14 cellular contexts compared by ENCODE assay signal in the genomic region with DNA sequence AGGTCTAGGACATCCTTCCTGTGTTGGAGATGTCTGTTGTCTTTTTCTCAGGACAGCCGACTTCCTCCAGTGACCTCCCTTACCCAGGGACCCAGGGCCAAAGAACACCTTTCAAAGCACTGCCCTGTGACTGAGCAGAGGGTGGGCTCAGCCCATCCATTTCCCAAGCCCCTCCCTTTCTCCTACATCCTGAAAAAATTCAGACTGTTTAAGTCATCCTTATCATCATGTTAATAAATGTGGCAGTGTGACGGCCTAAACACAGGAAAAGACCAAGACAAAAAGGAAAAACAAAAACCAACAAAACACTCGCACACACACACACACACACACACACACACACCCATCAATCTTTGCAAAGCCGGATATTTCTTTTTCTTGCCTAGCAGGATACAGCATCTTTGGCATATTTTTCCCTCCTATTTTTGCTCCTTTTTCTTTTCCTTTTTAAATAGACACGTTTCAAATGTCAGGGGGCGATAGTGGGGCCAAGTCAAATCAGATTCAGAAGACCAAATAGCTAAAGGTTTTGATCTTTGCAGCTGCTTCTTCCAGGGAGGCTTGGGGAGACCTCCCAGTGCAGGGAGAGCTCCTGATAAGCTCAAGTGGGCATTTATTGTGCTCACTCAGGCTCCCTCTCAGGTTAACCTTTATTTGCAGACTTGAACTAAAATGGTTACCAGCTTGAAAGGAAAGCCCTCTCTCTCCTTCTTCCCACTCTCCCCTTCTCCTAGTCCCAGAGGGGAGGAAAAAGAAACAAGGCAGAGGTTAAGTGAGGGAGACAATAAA. TPM values are rescaled to one million over a fixed set of nuclear protein-coding genes. Genes with fewer than 3 reads are reported as not detected.
DNase-seq lines count a peak whose midpoint lies in the region; ATAC-seq, FAIRE-seq and TF ChIP-seq lines count a peak whose summit lies in the region.
"Had no signal": no experiment of that assay in that cellular context is flagged by ENCODE, and none has a peak within 500 bp of the region (broad histone marks: within the 10 kb centered on the region; RNA-seq: fewer than 3 reads in every experiment).

No MANE protein-coding gene starts in this region.

- H3K9ac ChIP-seq in HepG2 (ENCODE audit: insufficient read depth, low read depth, low read length) (no peak overlapping the region), H1 (replicated peaks in 1 of 4; ENCODE audit: extremely low read depth in 1 of 4, low read depth in 3 of 4, low read length in 3 of 4) (no peak overlapping the region)

- TF ChIP-seq EP300 in HepG2 (IDR thresholded peaks at IDR 0.05; ENCODE audit: low read depth in 2 of 2, low read length in 2 of 2) (no peak), HepG2 (CRISPR knock-in tag; IDR thresholded peaks at IDR 0.05; ENCODE audit: borderline replicate concordance) (no peak), H1 (IDR thresholded peaks at IDR 0.05; ENCODE audit: borderline replicate concordance in 1 of 2, low read depth in 2 of 2, low read length in 2 of 2) (no peak)

- H3K4ac ChIP-seq in H1 (replicated peaks; ENCODE audit: insufficient read length, low read depth, low read length), result no peak overlapping the region

- DNase-seq in right lobe of liver, result no peak
- DNase-seq in HepG2 (ENCODE audit: low spot score), result no peak
- DNase-seq in H1 (ENCODE audit: low read depth in 1 of 2, low spot score in 2 of 2), result no peak
- no peak for DNase-seq in neural crest cell (ENCODE audit: low read depth, low spot score)
- DNase-seq in NCI-H345 (lab: John Stamatoyannopoulos, UW), result no peak
- DNase-seq in cerebellar nuclear complex (lab: John Stamatoyannopoulos, UW), result no peak
- DNase-seq: ACHN; CD4-positive, alpha-beta T cell; MG63; NCI-H1436 treated with DMSO at 0.1 percent for 48 hours; NCI-H510A; NCI-H82; SHP77 treated with DMSO at 0.1 percent for 48 hours had no signal

- H3K79me2 ChIP-seq in HepG2 (ENCODE audit: insufficient read depth, low read length) (no peaks in the 10 kb centered on the region), H1 (ENCODE audit: control insufficient read depth in 1 of 2, insufficient read depth in 2 of 2, low read length in 2 of 2) (no peaks in the 10 kb centered on the region)

- no peak overlapping the region for H3K4me3 Mint-ChIP-seq in neural crest cell
- H3K4me3 Mint-ChIP-seq: CD4-positive, alpha-beta T cell had no signal

- TF ChIP-seq RAD21 in HepG2 (CRISPR knock-in tag; IDR thresholded peaks at IDR 0.05) (no peak), H1 (IDR thresholded peaks at IDR 0.05 in 1 of 2, conservative IDR thresholded peaks at IDR 0.05 in 1 of 2; ENCODE audit: low read depth in 2 of 2, low read length in 2 of 2) (no peak)

- no peaks in the 10 kb centered on the region for H3K23me2 ChIP-seq in H1 (ENCODE audit: low read depth, low read length)

- H4K20me1 ChIP-seq in HepG2 (ENCODE audit: insufficient read depth, low read length) (no peaks in the 10 kb centered on the region), H1 (replicated peaks in 1 of 2; ENCODE audit: control insufficient read depth in 1 of 2, insufficient read depth in 2 of 2, low read length in 2 of 2) (no peaks in the 10 kb centered on the region)

- TF ChIP-seq POLR2A in right lobe of liver (IDR thresholded peaks at IDR 0.05) (no peak), HepG2 (IDR thresholded peaks at IDR 0.05; ENCODE audit: insufficient read depth in 1 of 2, low read depth in 2 of 2, low read length in 2 of 2) (no peak), H1 (IDR thresholded peaks at IDR 0.05; ENCODE audit: control extremely low read depth in 1 of 2, low read depth in 2 of 2, low read length in 2 of 2) (no peak)

- CTCF ChIA-PET in HepG2 (lab: Yijun Ruan, JAX; ENCODE audit: low intra/inter-chr PET ratio, low total read pairs) (no interaction called here), H1 (lab: Charles Lee; ENCODE audit: partially characterized antibody) (interaction anchor here (0.7 to 3.4 kb wide), 14 partner anchors 9 to 110 kb away, joined by 3 to 14 read pairs (median 3); no protein-coding TSS in a partner anchor)

- no peak overlapping the region for H3K27ac ChIP-seq in right lobe of liver
- H3K27ac ChIP-seq in HepG2 (ENCODE audit: extremely low read length, insufficient read depth, low read length), result no peak overlapping the region
- H3K27ac ChIP-seq in H1 (ENCODE audit: low read depth, low read length), result no peak overlapping the region; the same call in 1 of the 2 replicates

- no TSS peak for BruUV-seq in HepG2 (replicated peaks; lab: Mats Ljungman, UMichigan)

- no peak overlapping the region for H2BK12ac ChIP-seq in H1 (ENCODE audit: low read depth, low read length)

- H3K27ac Mint-ChIP-seq in neural crest cell (ENCODE audit: unreplicated experiment), result peak overlapping the region; percentile 87
- H3K27ac Mint-ChIP-seq: CD4-positive, alpha-beta T cell had no signal

- no peak for FAIRE-seq in HepG2 (lab: Jason Lieb, UNC)
- peak; percentile 74 for FAIRE-seq in H1 (lab: Jason Lieb, UNC)

- H2BK5ac ChIP-seq in H1 (ENCODE audit: low read depth, low read length), result no peak overlapping the region; the same call in 1 of the 2 replicates

- H3K4me2 ChIP-seq in HepG2 (ENCODE audit: low read depth, low read length), result no peak overlapping the region
- H3K4me2 ChIP-seq in H1 (ENCODE audit: insufficient read depth in 1 of 2, low read depth in 2 of 2, low read length in 2 of 2), result no peak overlapping the region

- H2AK5ac ChIP-seq in H1 (ENCODE audit: low read depth, low read length), result no peak overlapping the region

- H4K5ac ChIP-seq in H1 (ENCODE audit: insufficient read length, low read depth, low read length), result no peak overlapping the region

- ATAC-seq in right lobe of liver (peak; percentile 35 to 77 (median 63)), HepG2 (no peak), GM21723 (IDR thresholded peaks at IDR 0.05; ENCODE audit: unreplicated experiment) (no peak)

- H3K4me3 ChIP-seq in right lobe of liver, result no peak overlapping the region
- H3K4me3 ChIP-seq in HepG2 (replicated peaks in 1 of 3; ENCODE audit: insufficient read depth in 1 of 3, low read depth in 2 of 3, low read length in 3 of 3), result no peak overlapping the region
- H3K4me3 ChIP-seq in H1 (ENCODE audit: extremely low read depth in 1 of 4, insufficient read depth in 2 of 4, low read depth in 3 of 4, low read length in 4 of 4), result no peak overlapping the region
- H3K4me3 ChIP-seq: MG63 had no signal

- no peaks in the 10 kb centered on the region for H3K27me3 Mint-ChIP-seq in neural crest cell (ENCODE audit: low read depth)

- intact Hi-C loops in right lobe of liver (cut with DNase I), result no loop called here
- intact Hi-C loops in HepG2 (cut with micrococcal nuclease; ENCODE audit: unreplicated experiment), result no loop called here

- H3K18ac ChIP-seq in H1 (ENCODE audit: extremely low read depth, low read length), result no peak overlapping the region

- H3K14ac ChIP-seq in H1 (ENCODE audit: insufficient read length), result no peak overlapping the region

- H3K27me3 ChIP-seq in right lobe of liver (no peaks in the 10 kb centered on the region), HepG2 (ENCODE audit: control insufficient read depth in 1 of 2, insufficient read depth in 2 of 2, low read length in 2 of 2) (no peaks in the 10 kb centered on the region), H1 (replicated peaks in 1 of 4; ENCODE audit: control insufficient read depth in 3 of 4, extremely low read depth in 1 of 4, insufficient read depth in 3 of 4, low read length in 3 of 4) (no peaks in the 10 kb centered on the region)
- H3K27me3 ChIP-seq: MG63 had no signal

- peaks cover 26% of the 10 kb centered on the region for H3K4me1 Mint-ChIP-seq in neural crest cell

- H2AFZ ChIP-seq in HepG2 (ENCODE audit: low read length), result no peak overlapping the region
- H2AFZ ChIP-seq in H1 (ENCODE audit: low read length), result peak overlapping the region; percentile 12; the same call in 1 of the 2 replicates

- H3K9me3 ChIP-seq in right lobe of liver (peaks cover 0 to 4% (median 0%) of the 10 kb centered on the region in 4 donors), HepG2 (ENCODE audit: low read length) (no peaks in the 10 kb centered on the region), H1 (ENCODE audit: insufficient read depth in 2 of 2, low read depth in 1 of 2, low read length in 1 of 2) (0 out of 4 replicates have a peak, but pooled peaks cover 0 to 2% of the 10 kb centered on the region in 2 experiments)
- H3K9me3 ChIP-seq: MG63 had no signal

- H2BK15ac ChIP-seq in H1 (ENCODE audit: low read length), result 0 out of 2 replicates have a peak overlapping the region, but pooled peaks have one; percentile 8

- H3K79me1 ChIP-seq in H1 (ENCODE audit: low read depth, low read length), result no peaks in the 10 kb centered on the region

- POLR2A ChIA-PET in HepG2 (lab: Yijun Ruan, JAX), result no interaction called here
- POLR2A ChIA-PET in H1 (lab: Charles Lee; ENCODE audit: partially characterized antibody), result interaction anchor here (0.9 kb wide), 1 partner anchor 39 kb away, joined by 3 read pairs; no protein-coding TSS in a partner anchor

- no peak overlapping the region for H4K91ac ChIP-seq in H1 (replicated peaks; ENCODE audit: insufficient read length, low read length)

- no peak overlapping the region for H4K8ac ChIP-seq in H1 (ENCODE audit: extremely low read depth, insufficient read depth, low read length)

- H3K36me3 ChIP-seq in right lobe of liver, result no peaks in the 10 kb centered on the region
- no peaks in the 10 kb centered on the region for H3K36me3 ChIP-seq in HepG2 (replicated peaks in 1 of 2; ENCODE audit: control insufficient read depth in 1 of 2, insufficient read depth in 2 of 2, low read length in 2 of 2)
- no peaks in the 10 kb centered on the region for H3K36me3 ChIP-seq in H1 (ENCODE audit: control insufficient read depth in 2 of 4, insufficient read depth in 4 of 4, low read length in 3 of 4)
- H3K36me3 ChIP-seq: MG63 had no signal

- peaks cover 3% of the 10 kb centered on the region for H3K9me3 Mint-ChIP-seq in neural crest cell
- H3K9me3 Mint-ChIP-seq: CD4-positive, alpha-beta T cell had no signal

- H3K4me1 ChIP-seq in right lobe of liver (no peaks in the 10 kb centered on the region), HepG2 (ENCODE audit: insufficient read depth, low read length) (no peaks in the 10 kb centered on the region), H1 (replicated peaks in 1 of 4; ENCODE audit: control insufficient read depth in 3 of 4, insufficient read depth in 4 of 4, low read length in 3 of 4) (peaks cover 0 to 9% (median 3%) of the 10 kb centered on the region in 4 experiments; a peak in 2 of 7 replicates)

- no peak overlapping the region for H3K23ac ChIP-seq in H1 (ENCODE audit: insufficient read length)

- 34% methylated on average over 5 of the region's 6 CpGs for WGBS in right lobe of liver (ENCODE audit: insufficient coverage, low coverage, low lambda C conversion rate, missing lambda C conversion rate)
- 22% methylated on average over 6 of the region's 6 CpGs for WGBS in HepG2 (ENCODE audit: low lambda C conversion rate)
- 67% methylated on average over 6 of the region's 6 CpGs; no CpG with 5 or more reads in 1 of the 2 experiments for WGBS in H1 (ENCODE audit: extremely low coverage in 1 of 2, insufficient coverage in 1 of 2, insufficient read length in 1 of 2, insufficient replicate concordance in 2 of 2, low coverage in 1 of 2, low lambda C conversion rate in 2 of 2, missing lambda C conversion rate in 1 of 2), 2 experiments

- in situ Hi-C loops in HepG2 (cut with HindIII; ENCODE audit: extremely low pct_ligation_motif_present, low pct_unique_long_range_greater_than_20kb), result no loop called here

- no peak overlapping the region for H2BK20ac ChIP-seq in H1 (ENCODE audit: low read length)

- H3K56ac ChIP-seq in H1 (replicated peaks; ENCODE audit: insufficient read length, low read depth, low read length), result no peak overlapping the region

- no peak overlapping the region for H2BK120ac ChIP-seq in H1 (replicated peaks; ENCODE audit: low read depth, low read length)

- TF ChIP-seq CTCF in right lobe of liver (IDR thresholded peaks at IDR 0.05) (no peak), HepG2 (CRISPR knock-in tag; IDR thresholded peaks at IDR 0.05) (no peak), H1 (IDR thresholded peaks at IDR 0.05; ENCODE audit: control extremely low read depth in 1 of 3, insufficient read depth in 1 of 3, low read depth in 1 of 3, low read length in 3 of 3) (no peak), neural crest cell (conservative IDR thresholded peaks at IDR 0.05) (no peak)

- no peaks in the 10 kb centered on the region for H3K36me3 Mint-ChIP-seq in neural crest cell (ENCODE audit: low read depth)

RNA-seq across cellular contexts. Expression of a gene that starts 39.5 kb away (rescaled TPM):
- total RNA-seq in right lobe of liver (10 to 100 TPM in 3 of 6 experiments, 1 to 10 TPM in 3; 5.5 to 23.7 (median 8.6) TPM), HepG2 (2016; rRNA removed; fragmentation: Illumina TruSeq; extraction: Trizol) (0.60 and 1.4 TPM in 2 replicates), neural crest cell (90.3 and 93.5 TPM in 2 replicates)
- under 0.01 and 0.20 TPM in 2 replicates for total RNA-seq in HepG2 (2016; cell fraction: cytosol; rRNA removed; fragmentation: Illumina TruSeq; extraction: Trizol; ENCODE audit: low read depth)
- total RNA-seq in HepG2 (2016; cell fraction: insoluble cytoplasmic fraction; rRNA removed; fragmentation: Illumina TruSeq; extraction: Trizol), result 0.79 and 0.93 TPM in 2 replicates
- total RNA-seq in HepG2 (2016; cell fraction: membrane; rRNA removed; fragmentation: Illumina TruSeq; extraction: Trizol), result 0.22 and 0.41 TPM in 2 replicates
- 1.4 and 2.4 TPM in 2 replicates for total RNA-seq in HepG2 (2016; cell fraction: nucleus; rRNA removed; fragmentation: Illumina TruSeq; extraction: Trizol)
- polyA plus RNA-seq in HepG2 (2011; rRNA removed) (0.65 and 1.4 TPM in 2 replicates), H1 (2011; rRNA removed) (26.7 and 32.0 TPM in 2 replicates)
- 0.32 and 0.37 TPM in 2 replicates for polyA plus RNA-seq in HepG2 (2011; cell fraction: cytosol; rRNA removed)
- polyA plus RNA-seq in HepG2 (2011; cell fraction: nucleus; rRNA removed), result 0.51 and 0.66 TPM in 2 replicates
- 0.54 and 3.3 TPM in 2 replicates for polyA plus RNA-seq in HepG2 (2012)
- polyA plus RNA-seq in HepG2 (2016; cell fraction: cytosol; fragmentation: Illumina TruSeq; extraction: Trizol; ENCODE audit: low read depth), result 0.12 and 0.16 TPM in 2 replicates
- 0.26 and 0.34 TPM in 2 replicates for polyA plus RNA-seq in HepG2 (2016; cell fraction: insoluble cytoplasmic fraction; fragmentation: Illumina TruSeq; extraction: Trizol; ENCODE audit: low read depth)
- polyA plus RNA-seq in HepG2 (2016; cell fraction: membrane; fragmentation: Illumina TruSeq; extraction: Trizol; ENCODE audit: low read depth), result 0.09 and 0.37 TPM in 2 replicates
- polyA plus RNA-seq in HepG2 (2016; cell fraction: nucleus; fragmentation: Illumina TruSeq; extraction: Trizol; ENCODE audit: insufficient read depth, low read depth), result 1.9 and 2.1 TPM in 2 replicates
- polyA minus RNA-seq in HepG2 (2011; rRNA and poly(A)+ RNA removed; ENCODE audit: low replicate concordance), result 1.3 and 6.5 TPM in 2 replicates
- polyA minus RNA-seq in HepG2 (2011; cell fraction: cytosol; rRNA and poly(A)+ RNA removed), result 0.49 and 0.88 TPM in 2 replicates
- polyA minus RNA-seq in HepG2 (2011; cell fraction: nucleus; rRNA and poly(A)+ RNA removed), result 1.4 and 1.7 TPM in 2 replicates
- 36.9 and 37.8 TPM in 2 replicates for total RNA-seq in H1 (2021; fragmentation: NEBNext Ultra II Directional; extraction: Animal tissue kit (Norgen Biotek cat#: 25700))
- polyA plus RNA-seq in H1 (2011; cell fraction: cytosol; rRNA removed), result 23.9 TPM
- 56.3 TPM for polyA plus RNA-seq in H1 (2011; cell fraction: nucleus; rRNA removed)
- polyA plus RNA-seq in H1 (2012, experiment 1 of 2), result 35.4 to 38.0 TPM (median 37.0 TPM) in 4 replicates
- 10.6 TPM for polyA plus RNA-seq in H1 (2012, experiment 2 of 2)
- 46.7 TPM for polyA plus RNA-seq in H1 (2013, experiment 1 of 2)
- 42.5 TPM for polyA plus RNA-seq in H1 (2013, experiment 2 of 2)
- polyA minus RNA-seq in H1 (2011; rRNA and poly(A)+ RNA removed), result 78.9 and 87.3 TPM in 2 replicates
- 24.7 TPM for polyA minus RNA-seq in H1 (2011; cell fraction: cytosol; rRNA and poly(A)+ RNA removed)
- 82.2 TPM for polyA minus RNA-seq in H1 (2011; cell fraction: nucleus; rRNA and poly(A)+ RNA removed)

Comparison
In these comparisons a context has a peak if more than half of its experiments do, and no peak if none do; other contexts are left out.
1. ATAC-seq: peak in right lobe of liver (4 of 4); none in HepG2 (single experiment) and GM21723 (single experiment).